Comparison of ENCODE assay signal across 9 cellular contexts in genomic region chr13:75372517-75372916, GRCh38.
DNase-seq lines count a peak whose midpoint lies in the region; ATAC-seq and TF ChIP-seq lines count a peak whose summit lies in the region.
"Had no signal": no experiment of that assay in that cellular context is flagged by ENCODE, and none has a peak within 500 bp of the region (broad histone marks: within the 10 kb centered on the region; RNA-seq: fewer than 3 reads in every experiment).

No MANE protein-coding gene starts in this region.

- H3K36me3 ChIP-seq in GM23338 (ENCODE audit: insufficient read depth): no peaks in the 10 kb centered on the region
- no peaks in the 10 kb centered on the region for H3K36me3 ChIP-seq in Karpas-422 (ENCODE audit: insufficient read depth, low read length)
- no peaks in the 10 kb centered on the region for H3K36me3 ChIP-seq in osteoblast (ENCODE audit: insufficient read depth, low read length)

- POLR2A ChIA-PET in activated CD4-positive, alpha-beta memory T cell treated with anti-CD3 and anti-CD28 coated beads for 36 hours (lab: Charles Lee): no interaction called here

- H4K20me1 ChIP-seq in GM23338 (replicated peaks; ENCODE audit: insufficient read depth): no peaks in the 10 kb centered on the region
- no peaks in the 10 kb centered on the region for H4K20me1 ChIP-seq in Karpas-422 (ENCODE audit: insufficient read depth, low read depth, low read length)
- no peaks in the 10 kb centered on the region for H4K20me1 ChIP-seq in osteoblast (ENCODE audit: insufficient read depth, low read length)

- no peaks in the 10 kb centered on the region for H3K9me3 Mint-ChIP-seq in GM23338
- no peaks in the 10 kb centered on the region for H3K9me3 Mint-ChIP-seq in activated CD4-positive, alpha-beta memory T cell treated with anti-CD3 and anti-CD28 coated beads for 36 hours
- H3K9me3 Mint-ChIP-seq: stimulated activated naive CD8-positive, alpha-beta T cell treated with anti-CD3 and anti-CD28 coated beads, Interleukin-15, Interleukin-2, amounts not matched to agents 100 ng/mL and 50 ng/mL, for 24 hours had no signal

- H3K36me3 Mint-ChIP-seq in GM23338 (ENCODE audit: low read depth): no peaks in the 10 kb centered on the region
- H3K36me3 Mint-ChIP-seq in activated CD4-positive, alpha-beta memory T cell treated with anti-CD3 and anti-CD28 coated beads for 36 hours: no peaks in the 10 kb centered on the region

- H3K27me3 Mint-ChIP-seq in GM23338 (ENCODE audit: insufficient read depth, low read depth, poor library complexity): peaks cover 2% of the 10 kb centered on the region
- peaks cover 1% of the 10 kb centered on the region for H3K27me3 Mint-ChIP-seq in activated CD4-positive, alpha-beta memory T cell treated with anti-CD3 and anti-CD28 coated beads for 36 hours
- H3K27me3 Mint-ChIP-seq: stimulated activated naive CD8-positive, alpha-beta T cell treated with anti-CD3 and anti-CD28 coated beads, Interleukin-15, Interleukin-2, amounts not matched to agents 100 ng/mL and 50 ng/mL, for 24 hours had no signal

- no peak overlapping the region for H2AFZ ChIP-seq in GM23338
- no peak overlapping the region for H2AFZ ChIP-seq in Karpas-422 (ENCODE audit: low read length)
- H2AFZ ChIP-seq in osteoblast (ENCODE audit: low read length): no peak overlapping the region

- 0 out of 2 replicates have a peak, but pooled peaks cover 8% of the 10 kb centered on the region for H3K79me2 ChIP-seq in GM23338 (replicated peaks; ENCODE audit: insufficient read depth)
- H3K79me2 ChIP-seq in Karpas-422 (ENCODE audit: low read length): no peaks in the 10 kb centered on the region
- peaks cover 21% of the 10 kb centered on the region for H3K79me2 ChIP-seq in osteoblast (ENCODE audit: insufficient read depth, low read length)

- no peak overlapping the region for H3K9ac ChIP-seq in Karpas-422 (ENCODE audit: low read length)

- H3K27me3 ChIP-seq in GM23338 (ENCODE audit: insufficient read depth) (no peaks in the 10 kb centered on the region), Karpas-422 (ENCODE audit: low read length) (no peaks in the 10 kb centered on the region), osteoblast (ENCODE audit: insufficient read depth, low read length) (no peaks in the 10 kb centered on the region)

- peak; percentile 53 to 72 for TF ChIP-seq CTCF in GM23338 (conservative IDR thresholded peaks at IDR 0.05; ENCODE audit: low read depth in 2 of 2)
- TF ChIP-seq CTCF in fibroblast of pulmonary artery (IDR thresholded peaks at IDR 0.05; ENCODE audit: low read length, missing control alignments): peak; percentile 68
- TF ChIP-seq CTCF in osteoblast (IDR thresholded peaks at IDR 0.05; ENCODE audit: extremely low read depth, low read depth, low read length): peak; percentile 63

- H3K4me1 ChIP-seq in GM23338 (ENCODE audit: insufficient read depth): no peaks in the 10 kb centered on the region; the same call in 1 of the 2 replicates
- no peaks in the 10 kb centered on the region for H3K4me1 ChIP-seq in Karpas-422 (ENCODE audit: low read length)
- peaks cover 27% of the 10 kb centered on the region for H3K4me1 ChIP-seq in osteoblast (ENCODE audit: insufficient read depth, low read length)

- no peaks in the 10 kb centered on the region for H3K9me3 ChIP-seq in Karpas-422 (ENCODE audit: low read length)
- no peaks in the 10 kb centered on the region for H3K9me3 ChIP-seq in osteoblast (ENCODE audit: low read depth, low read length)

- H3K4me2 ChIP-seq in GM23338: no peak overlapping the region
- no peak overlapping the region for H3K4me2 ChIP-seq in Karpas-422 (ENCODE audit: low read depth, low read length, poor library complexity, severe bottlenecking)
- H3K4me2 ChIP-seq in osteoblast (ENCODE audit: insufficient read depth, low read length): peak overlapping the region; percentile 0

- no peak overlapping the region for H3K4me3 Mint-ChIP-seq in GM23338
- no peak overlapping the region for H3K4me3 Mint-ChIP-seq in activated CD4-positive, alpha-beta memory T cell treated with anti-CD3 and anti-CD28 coated beads for 36 hours
- H3K4me3 Mint-ChIP-seq: stimulated activated naive CD8-positive, alpha-beta T cell treated with anti-CD3 and anti-CD28 coated beads, Interleukin-15, Interleukin-2, amounts not matched to agents 100 ng/mL and 50 ng/mL, for 24 hours had no signal

- H3K27ac Mint-ChIP-seq in GM23338: no peak overlapping the region
- H3K27ac Mint-ChIP-seq in activated CD4-positive, alpha-beta memory T cell treated with anti-CD3 and anti-CD28 coated beads for 36 hours: no peak overlapping the region
- H3K27ac Mint-ChIP-seq: stimulated activated naive CD8-positive, alpha-beta T cell treated with anti-CD3 and anti-CD28 coated beads, Interleukin-15, Interleukin-2, amounts not matched to agents 100 ng/mL and 50 ng/mL, for 24 hours had no signal

- CTCF ChIA-PET in activated CD4-positive, alpha-beta memory T cell treated with anti-CD3 and anti-CD28 coated beads for 36 hours (lab: Charles Lee): interaction anchor here (0.6 to 3.3 kb wide), 14 partner anchors 8 to 1605 kb away, joined by 3 to 11 read pairs (median 5); partner anchors contain the start of gene TBC1D4

- H3K27ac ChIP-seq in GM23338 (ENCODE audit: low read depth): no peak overlapping the region
- H3K27ac ChIP-seq in Karpas-422 (ENCODE audit: low read length): no peak overlapping the region
- H3K27ac ChIP-seq in osteoblast (ENCODE audit: low read depth, low read length): no peak overlapping the region

- H3K4me1 Mint-ChIP-seq in GM23338: peaks cover 30% of the 10 kb centered on the region
- peaks cover 3% of the 10 kb centered on the region for H3K4me1 Mint-ChIP-seq in activated CD4-positive, alpha-beta memory T cell treated with anti-CD3 and anti-CD28 coated beads for 36 hours (ENCODE audit: low read depth)

- intact Hi-C loops in activated CD4-positive, alpha-beta memory T cell treated with anti-CD3 and anti-CD28 coated beads for 36 hours (cut with micrococcal nuclease): loop anchor here (1.0 kb wide), 2 partner anchors 110 to 177 kb away; partner anchors contain the start of genes TBC1D4 and UCHL3

- DNase-seq in SIG-M5 treated with dmso at 0.1 percent for 504 hours (lab: John Stamatoyannopoulos, UW; ENCODE audit: unreplicated experiment) (peak; percentile 66), SIG-M5 (lab: John Stamatoyannopoulos, UW) (no peak), GM23338 (ENCODE audit: low spot score) (peak; percentile 74), Karpas-422 (peak; percentile 78), SKM-1 (lab: John Stamatoyannopoulos, UW; ENCODE audit: unreplicated experiment) (peak; percentile 44), fibroblast of pulmonary artery (ENCODE audit: low read depth) (peak; percentile 74), osteoblast (ENCODE audit: insufficient read length, low spot score, missing footprints) (no peak)
- DNase-seq in activated CD4-positive, alpha-beta memory T cell treated with anti-CD3 and anti-CD28 coated beads for 36 hours: no peak

- no peaks in the 10 kb centered on the region for H3K9me2 ChIP-seq in GM23338 (ENCODE audit: insufficient read depth)
- H3K9me2 ChIP-seq in Karpas-422 (replicated peaks; ENCODE audit: insufficient read depth, low read length): no peaks in the 10 kb centered on the region

- no peak overlapping the region for H3K4me3 ChIP-seq in GM23338
- no peak overlapping the region for H3K4me3 ChIP-seq in Karpas-422 (ENCODE audit: low read length)
- no peak overlapping the region for H3K4me3 ChIP-seq in fibroblast of pulmonary artery (replicated peaks; ENCODE audit: low read depth, low read length)
- no peak overlapping the region for H3K4me3 ChIP-seq in osteoblast (ENCODE audit: insufficient read depth, low read length)

- peak; percentile 66 for ATAC-seq in GM23338

- H3F3A ChIP-seq in GM23338 (replicated peaks; ENCODE audit: low read depth): no peaks in the 10 kb centered on the region

TF ChIP-seq in GM23338, 12 proteins besides CTCF, POLR2A, EP300 and RAD21 (continues in another document):
- no peak for TF ChIP-seq EZH2phosphoT487 (IDR thresholded peaks at IDR 0.05; ENCODE audit: unreplicated experiment)
- no peak for TF ChIP-seq EZH2 (IDR thresholded peaks at IDR 0.05; ENCODE audit: low read depth, unreplicated experiment)

Comparison
In these comparisons a context has a peak if more than half of its experiments do, and no peak if none do; other contexts are left out.
1. DNase-seq: peak in SIG-M5 treated with dmso at 0.1 percent for 504 hours (single experiment), GM23338 (single experiment), Karpas-422 (single experiment), SKM-1 (single experiment) and fibroblast of pulmonary artery (single experiment); none in SIG-M5 (single experiment), osteoblast (single experiment) and activated CD4-positive, alpha-beta memory T cell treated with anti-CD3 and anti-CD28 coated beads for 36 hours (single experiment).
2. Peak in every context shown above with its lines, with median percentiles within 50 percentile points of each other: CTCF ChIP-seq.